ENCODE assay signal across 9 cellular contexts in genomic region chr12:8084351-8084750, GRCh38. TPM values are rescaled to one million over a fixed set of nuclear protein-coding genes. Genes with fewer than 3 reads are reported as not detected.
A peak's percentile ranks its signal among the peaks of the same experiment; 100 is the strongest.
DNase-seq lines count a peak whose midpoint lies in the region; ATAC-seq and TF ChIP-seq lines count a peak whose summit lies in the region.
"Not testable (repeated sequence)": the region's sequence is repeated elsewhere in the genome, so short reads cannot be mapped to it uniquely, and the experiment has no call there.
"Had no signal": no experiment of that assay in that cellular context is flagged by ENCODE, and none has a peak within 500 bp of the region (broad histone marks: within the 10 kb centered on the region; RNA-seq: fewer than 3 reads in every experiment).

No MANE protein-coding gene starts in this region.

- CTCF ChIA-PET in T-cell (lab: Charles Lee); activated naive CD4-positive, alpha-beta T cell treated with anti-CD3 and anti-CD28 coated beads, Interleukin-2, amount 10 ng/mL, durations not matched to agents 7 days and 5 days (lab: Charles Lee): not testable (repeated sequence)
- CTCF ChIA-PET in activated CD8-positive, alpha-beta T cell treated with anti-CD3 and anti-CD28 coated beads for 36 hours (lab: Charles Lee), result interaction anchor here (1.2 kb wide), 1 partner anchor 25 kb away, joined by 3 read pairs; no protein-coding TSS in a partner anchor

- TF ChIP-seq CTCF in DOHH2 (IDR thresholded peaks at IDR 0.05; ENCODE audit: low read depth, low read length, poor library complexity, severe bottlenecking); activated CD8-positive, alpha-beta T cell treated with anti-CD3 and anti-CD28 coated beads for 36 hours (IDR thresholded peaks at IDR 0.05): not testable (repeated sequence)

- H3F3A ChIP-seq in DOHH2 (ENCODE audit: control insufficient read depth, insufficient read depth), result not testable (repeated sequence)

- peaks cover 75 to 86% (median 81%) of the 10 kb centered on the region in 3 donors for H3K4me1 Mint-ChIP-seq in T-cell
- H3K4me1 Mint-ChIP-seq in activated CD8-positive, alpha-beta T cell treated with anti-CD3 and anti-CD28 coated beads for 36 hours (ENCODE audit: low read depth), result peaks cover 59% of the 10 kb centered on the region
- peaks cover 67% of the 10 kb centered on the region for H3K4me1 Mint-ChIP-seq in activated naive CD4-positive, alpha-beta T cell treated with anti-CD3 and anti-CD28 coated beads, Interleukin-2, amount 10 ng/mL, durations not matched to agents 7 days and 5 days
- peaks cover 41 to 59% of the 10 kb centered on the region in 2 donors for H3K4me1 Mint-ChIP-seq in natural killer cell treated with Interleukin-12 subunit alpha and Interleukin-12 subunit beta and Interleukin-15 and Interleukin-18, amount 100 ng/mL, for 72 hours (ENCODE audit: low read depth in 2 of 2)
- H3K4me1 Mint-ChIP-seq in stimulated activated naive CD8-positive, alpha-beta T cell treated with anti-CD3 and anti-CD28 coated beads, Interleukin-15, amount 100 ng/mL, for 72 hours, result peaks cover 58% of the 10 kb centered on the region

- not testable (repeated sequence) for H3K27ac ChIP-seq in DOHH2 (ENCODE audit: low read depth, low read length)
- H3K27ac ChIP-seq in effector memory CD4-positive, alpha-beta T cell (ENCODE audit: insufficient read depth, low read length, poor library complexity, severe bottlenecking), result peak overlapping the region; percentile 30

- DNase-seq in T-cell, result peak in 2 of 34 experiments; percentile 7 to 11
- peak; percentile 68 for DNase-seq in activated CD8-positive, alpha-beta T cell treated with anti-CD3 and anti-CD28 coated beads for 36 hours
- peak; percentile 38 for DNase-seq in activated naive CD4-positive, alpha-beta T cell treated with anti-CD3 and anti-CD28 coated beads, Interleukin-2, amount 10 ng/mL, durations not matched to agents 7 days and 5 days
- DNase-seq in effector memory CD4-positive, alpha-beta T cell; natural killer cell treated with Interleukin-12 subunit alpha and Interleukin-12 subunit beta and Interleukin-15 and Interleukin-18, amount 100 ng/mL, for 72 hours (ENCODE audit: low spot score): not testable (repeated sequence)
- DNase-seq in stimulated activated CD4-positive, alpha-beta T cell treated with anti-CD3 and anti-CD28 coated beads, Interleukin-2, amount 100 ng/mL, for 24 hours, result peak; percentile 39 to 49
- peak; percentile 8 to 44 for DNase-seq in stimulated activated naive CD8-positive, alpha-beta T cell treated with anti-CD3 and anti-CD28 coated beads, Interleukin-15, amount 100 ng/mL, for 72 hours

- H3K27ac Mint-ChIP-seq in T-cell, result peak overlapping the region; percentile 81 to 83
- H3K27ac Mint-ChIP-seq in activated CD8-positive, alpha-beta T cell treated with anti-CD3 and anti-CD28 coated beads for 36 hours, result peak overlapping the region; percentile 96
- H3K27ac Mint-ChIP-seq in activated naive CD4-positive, alpha-beta T cell treated with anti-CD3 and anti-CD28 coated beads, Interleukin-2, amount 10 ng/mL, durations not matched to agents 7 days and 5 days, result peak overlapping the region; percentile 99
- H3K27ac Mint-ChIP-seq in natural killer cell treated with Interleukin-12 subunit alpha and Interleukin-12 subunit beta and Interleukin-15 and Interleukin-18, amount 100 ng/mL, for 72 hours, result peak overlapping the region; percentile 93 to 94
- peak overlapping the region; percentile 92 to 93 for H3K27ac Mint-ChIP-seq in stimulated activated naive CD8-positive, alpha-beta T cell treated with anti-CD3 and anti-CD28 coated beads, Interleukin-15, amount 100 ng/mL, for 72 hours

- POLR2A ChIA-PET in T-cell (lab: Charles Lee), result interaction anchor here in 1 of 2 donors (0.7 kb wide), 1 partner anchor 123 kb away, joined by 4 read pairs; no protein-coding TSS in a partner anchor
- POLR2A ChIA-PET in activated CD8-positive, alpha-beta T cell treated with anti-CD3 and anti-CD28 coated beads for 36 hours (lab: Charles Lee), result interaction anchor here (0.7 to 1.0 kb wide), 2 partner anchors 51 to 1214 kb away, joined by 3 read pairs; partner anchors contain the start of gene FOXJ2

- H3K27me3 Mint-ChIP-seq in T-cell; activated CD8-positive, alpha-beta T cell treated with anti-CD3 and anti-CD28 coated beads for 36 hours; activated naive CD4-positive, alpha-beta T cell treated with anti-CD3 and anti-CD28 coated beads, Interleukin-2, amount 10 ng/mL, durations not matched to agents 7 days and 5 days; natural killer cell treated with Interleukin-12 subunit alpha and Interleukin-12 subunit beta and Interleukin-15 and Interleukin-18, amount 100 ng/mL, for 72 hours; stimulated activated naive CD8-positive, alpha-beta T cell treated with anti-CD3 and anti-CD28 coated beads, Interleukin-15, amount 100 ng/mL, for 72 hours: not testable (repeated sequence)

- peaks cover 49% of the 10 kb centered on the region for H3K4me1 ChIP-seq in DOHH2 (ENCODE audit: control insufficient read depth, low read length)
- peaks cover 43% of the 10 kb centered on the region for H3K4me1 ChIP-seq in effector memory CD4-positive, alpha-beta T cell (ENCODE audit: control insufficient read depth, insufficient read depth, low read length, poor library complexity, severe bottlenecking)

- peaks cover 15% of the 10 kb centered on the region for H3K36me3 Mint-ChIP-seq in T-cell
- peaks cover 37% of the 10 kb centered on the region for H3K36me3 Mint-ChIP-seq in activated CD8-positive, alpha-beta T cell treated with anti-CD3 and anti-CD28 coated beads for 36 hours (ENCODE audit: low read depth)
- H3K36me3 Mint-ChIP-seq in activated naive CD4-positive, alpha-beta T cell treated with anti-CD3 and anti-CD28 coated beads, Interleukin-2, amount 10 ng/mL, durations not matched to agents 7 days and 5 days, result peaks cover 24% of the 10 kb centered on the region
- H3K36me3 Mint-ChIP-seq in natural killer cell treated with Interleukin-12 subunit alpha and Interleukin-12 subunit beta and Interleukin-15 and Interleukin-18, amount 100 ng/mL, for 72 hours, result peaks cover 15% of the 10 kb centered on the region

- H3K9me2 ChIP-seq in DOHH2 (replicated peaks; ENCODE audit: control insufficient read depth, low read length), result not testable (repeated sequence)

- not testable (repeated sequence) for H3K27me3 ChIP-seq in DOHH2 (ENCODE audit: control insufficient read depth, low read length); effector memory CD4-positive, alpha-beta T cell (replicated peaks; ENCODE audit: control insufficient read depth, insufficient read depth, low read length, poor library complexity, severe bottlenecking)

- H3K4me3 ChIP-seq in DOHH2 (ENCODE audit: low read length), result not testable (repeated sequence)
- H3K4me3 ChIP-seq in effector memory CD4-positive, alpha-beta T cell (ENCODE audit: insufficient read depth, low read depth, low read length, poor library complexity, severe bottlenecking), result peak overlapping the region; percentile 6

- H3K79me2 ChIP-seq in DOHH2 (ENCODE audit: control insufficient read depth, low read length), result peaks cover 88% of the 10 kb centered on the region

- peak overlapping the region; percentile 95 to 97 (median 95) for H3K4me3 Mint-ChIP-seq in T-cell
- peak overlapping the region; percentile 91 for H3K4me3 Mint-ChIP-seq in activated CD8-positive, alpha-beta T cell treated with anti-CD3 and anti-CD28 coated beads for 36 hours
- peak overlapping the region; percentile 91 for H3K4me3 Mint-ChIP-seq in activated naive CD4-positive, alpha-beta T cell treated with anti-CD3 and anti-CD28 coated beads, Interleukin-2, amount 10 ng/mL, durations not matched to agents 7 days and 5 days
- H3K4me3 Mint-ChIP-seq in natural killer cell treated with Interleukin-12 subunit alpha and Interleukin-12 subunit beta and Interleukin-15 and Interleukin-18, amount 100 ng/mL, for 72 hours, result peak overlapping the region; percentile 97
- H3K4me3 Mint-ChIP-seq in stimulated activated naive CD8-positive, alpha-beta T cell treated with anti-CD3 and anti-CD28 coated beads, Interleukin-15, amount 100 ng/mL, for 72 hours, result peak overlapping the region; percentile 75 to 92

- not testable (repeated sequence) for ATAC-seq in T-cell (replicated peaks in 1 of 4); natural killer cell treated with Interleukin-12 subunit alpha and Interleukin-12 subunit beta and Interleukin-15 and Interleukin-18, amount 100 ng/mL, for 72 hours; stimulated activated naive CD8-positive, alpha-beta T cell treated with anti-CD3 and anti-CD28 coated beads, Interleukin-15, amount 100 ng/mL, for 72 hours
- ATAC-seq in activated CD8-positive, alpha-beta T cell treated with anti-CD3 and anti-CD28 coated beads for 36 hours, result peak; percentile 6

- not testable (repeated sequence) for H3K9me3 Mint-ChIP-seq in T-cell; activated CD8-positive, alpha-beta T cell treated with anti-CD3 and anti-CD28 coated beads for 36 hours; activated naive CD4-positive, alpha-beta T cell treated with anti-CD3 and anti-CD28 coated beads, Interleukin-2, amount 10 ng/mL, durations not matched to agents 7 days and 5 days; natural killer cell treated with Interleukin-12 subunit alpha and Interleukin-12 subunit beta and Interleukin-15 and Interleukin-18, amount 100 ng/mL, for 72 hours; stimulated activated naive CD8-positive, alpha-beta T cell treated with anti-CD3 and anti-CD28 coated beads, Interleukin-15, amount 100 ng/mL, for 72 hours

- not testable (repeated sequence) for H4K20me1 ChIP-seq in DOHH2 (ENCODE audit: control insufficient read depth, insufficient read depth, low read depth, low read length)

- intact Hi-C loops in activated CD8-positive, alpha-beta T cell treated with anti-CD3 and anti-CD28 coated beads for 36 hours (cut with micrococcal nuclease), result not testable (repeated sequence)

- peaks cover 30% of the 10 kb centered on the region for H3K36me3 ChIP-seq in DOHH2 (ENCODE audit: control insufficient read depth, low read length)
- H3K36me3 ChIP-seq in effector memory CD4-positive, alpha-beta T cell (ENCODE audit: control insufficient read depth, insufficient read depth, low read length), result not testable (repeated sequence)

- H3K4me2 ChIP-seq in DOHH2 (ENCODE audit: low read length), result peak overlapping the region; percentile 87

- not testable (repeated sequence) for H3K9me3 ChIP-seq in DOHH2 (ENCODE audit: control insufficient read depth, insufficient read depth, low read length); effector memory CD4-positive, alpha-beta T cell (ENCODE audit: control insufficient read depth, low read length)

RNA-seq across cellular contexts. Expression of gene NECAP1, which starts 2.3 kb away (rescaled TPM):
- total RNA-seq in T-cell, result 10 to 100 TPM; 43.9 to 86.6 (median 46.4) TPM
- 10 to 100 TPM; 26.7 to 29.6 TPM for total RNA-seq in activated CD8-positive, alpha-beta T cell treated with anti-CD3 and anti-CD28 coated beads for 36 hours
- 10 to 100 TPM; 33.8 to 42.2 TPM for total RNA-seq in natural killer cell treated with Interleukin-12 subunit alpha and Interleukin-12 subunit beta and Interleukin-15 and Interleukin-18, amount 100 ng/mL, for 72 hours

RNA-seq across cellular contexts. Expression of gene C3AR1, which starts 18.2 kb away (rescaled TPM):
- total RNA-seq in T-cell, result 1 to 10 TPM in 4 of 5 donors, under 1 TPM in 1; 0.68 to 5.1 (median 2.4) TPM
- 1 to 10 TPM; 1.1 to 1.4 TPM for total RNA-seq in activated CD8-positive, alpha-beta T cell treated with anti-CD3 and anti-CD28 coated beads for 36 hours
- 1 to 10 TPM; 1.6 to 2.3 TPM for total RNA-seq in natural killer cell treated with Interleukin-12 subunit alpha and Interleukin-12 subunit beta and Interleukin-15 and Interleukin-18, amount 100 ng/mL, for 72 hours

RNA-seq across cellular contexts. Expression of gene CLEC4A, which starts 39.1 kb away (rescaled TPM):
- total RNA-seq in T-cell, result 1 to 10 TPM in 3 of 5 donors, under 1 TPM in 2; 0.44 to 2.3 (median 1.3) TPM
- total RNA-seq in activated CD8-positive, alpha-beta T cell treated with anti-CD3 and anti-CD28 coated beads for 36 hours, result 1 to 10 TPM in 1 of 2 experiments, under 1 TPM in 1; 0.98 to 2.0 TPM
- 1 to 10 TPM in 1 of 2 donors, not detected in 1; 3.7 TPM for total RNA-seq in natural killer cell treated with Interleukin-12 subunit alpha and Interleukin-12 subunit beta and Interleukin-15 and Interleukin-18, amount 100 ng/mL, for 72 hours
- total RNA-seq: Daoy had no signal

RNA-seq across cellular contexts. Expression of gene FOXJ2, which starts 51.8 kb away (rescaled TPM):
- total RNA-seq in T-cell, result 10 to 100 TPM; 24.5 to 31.9 (median 28.2) TPM
- 10 to 100 TPM; 11.1 to 12.8 TPM for total RNA-seq in activated CD8-positive, alpha-beta T cell treated with anti-CD3 and anti-CD28 coated beads for 36 hours
- 10 to 100 TPM; 16.2 to 17.2 TPM for total RNA-seq in natural killer cell treated with Interleukin-12 subunit alpha and Interleukin-12 subunit beta and Interleukin-15 and Interleukin-18, amount 100 ng/mL, for 72 hours
